Comparison of ENCODE assay signal across 8 cellular contexts in genomic region chr17:43530303-43531081, GRCh38. TPM values are rescaled to one million over a fixed set of nuclear protein-coding genes. Genes with fewer than 3 reads are reported as not detected.
DNase-seq lines count a peak whose midpoint lies in the region; ATAC-seq and TF ChIP-seq lines count a peak whose summit lies in the region.

No MANE protein-coding gene starts in this region.

- TF ChIP-seq EP300 in sigmoid colon (IDR thresholded peaks at IDR 0.05) = no peak

- H2BK15ac ChIP-seq in IMR-90 (ENCODE audit: low read depth, low read length) = peak overlapping the region; percentile 89; the same call in 2 of the 3 replicates

- peak overlapping the region; percentile 97 for H3K4ac ChIP-seq in IMR-90 (ENCODE audit: low read depth, low read length)

- H3K27ac ChIP-seq in IMR-90 (ENCODE audit: insufficient read depth, low read length) (peak overlapping the region; percentile 97), left ventricle myocardium inferior (replicated peaks) (peak overlapping the region; percentile 69), sigmoid colon (peak overlapping the region; percentile 28 to 39 (median 35))

- peak; percentile 93 for DNase-seq in IMR-90
- DNase-seq in T1000 (lab: John Stamatoyannopoulos, UW) = peak; percentile 71
- DNase-seq in left ventricle myocardium inferior = peak; percentile 63
- DNase-seq in sigmoid colon = peak; percentile 81

- no peaks in the 10 kb centered on the region for H3K9me3 ChIP-seq in IMR-90 (ENCODE audit: control insufficient read depth, insufficient read depth, low read length)
- no peaks in the 10 kb centered on the region for H3K9me3 ChIP-seq in left ventricle myocardium inferior (replicated peaks)
- H3K9me3 ChIP-seq in sigmoid colon = no peaks in the 10 kb centered on the region

- no peak for TF ChIP-seq RAD21 in IMR-90 (IDR thresholded peaks at IDR 0.05; ENCODE audit: low read length)

- H4K20me1 ChIP-seq in IMR-90 (ENCODE audit: insufficient read depth, low read length) = no peaks in the 10 kb centered on the region

- H2AK9ac ChIP-seq in IMR-90 (replicated peaks; ENCODE audit: low read depth, low read length, poor library complexity) = peak overlapping the region; percentile 93

- H3K27me3 ChIP-seq in IMR-90 (ENCODE audit: control insufficient read depth, insufficient read depth, low read length) (no peaks in the 10 kb centered on the region), left ventricle myocardium inferior (ENCODE audit: low read depth) (no peaks in the 10 kb centered on the region), sigmoid colon (no peaks in the 10 kb centered on the region)

- dilution Hi-C loops in IMR-90 (cut with HindIII; ENCODE audit: low sequenced_read_pairs, unreplicated experiment) = no loop called here

- ATAC-seq in IMR-90 (ENCODE audit: low read depth) (peak; percentile 83), HG03521 (IDR thresholded peaks at IDR 0.05; ENCODE audit: unreplicated experiment) (no peak), GM21576 (IDR thresholded peaks at IDR 0.05; ENCODE audit: unreplicated experiment) (no peak), HG02938 (IDR thresholded peaks at IDR 0.05; ENCODE audit: unreplicated experiment) (no peak), HG02973 (IDR thresholded peaks at IDR 0.05; ENCODE audit: unreplicated experiment) (no peak)

- H2BK120ac ChIP-seq in IMR-90 (ENCODE audit: low read depth, low read length) = peak overlapping the region; percentile 84

- H3K4me3 ChIP-seq in IMR-90 (ENCODE audit: insufficient read depth, low read depth, low read length) (peak overlapping the region; percentile 32; the same call in 1 of the 2 replicates), left ventricle myocardium inferior (peak overlapping the region; percentile 47), sigmoid colon (peak overlapping the region in 2 of 4 donors; percentile 10 to 13)

- no peak for TF ChIP-seq CTCF in IMR-90 (conservative IDR thresholded peaks at IDR 0.05; ENCODE audit: low read depth, low read length)
- no peak for TF ChIP-seq CTCF in left ventricle myocardium inferior (IDR thresholded peaks at IDR 0.05; ENCODE audit: borderline replicate concordance)
- no peak for TF ChIP-seq CTCF in sigmoid colon (IDR thresholded peaks at IDR 0.05)

- H3K9ac ChIP-seq in IMR-90 (ENCODE audit: low read depth, low read length) = peak overlapping the region; percentile 69

- WGBS in IMR-90 (ENCODE audit: extremely low coverage in 2 of 2, insufficient read length in 1 of 2), 2 experiments = 4% methylated on average over 5 of the region's 23 CpGs; no CpG with 5 or more reads in 1 of the 2 experiments
- 44 to 57% methylated on average over 23 of the region's 23 CpGs for WGBS in sigmoid colon, 2 donors

- H3K9me1 ChIP-seq in IMR-90 (ENCODE audit: insufficient read depth, low read length) = peaks cover 21% of the 10 kb centered on the region

- peaks cover 14% of the 10 kb centered on the region for H3K4me1 ChIP-seq in IMR-90 (ENCODE audit: control insufficient read depth, insufficient read depth, low read length)
- peaks cover 60% of the 10 kb centered on the region for H3K4me1 ChIP-seq in left ventricle myocardium inferior
- H3K4me1 ChIP-seq in sigmoid colon = peaks cover 0 to 15% (median 14%) of the 10 kb centered on the region in 4 donors

- peak overlapping the region; percentile 87 for H2AFZ ChIP-seq in IMR-90 (replicated peaks; ENCODE audit: low read length, poor library complexity)

- peak overlapping the region; percentile 71 to 91 for H4K8ac ChIP-seq in IMR-90 (ENCODE audit: low read depth in 2 of 2, low read length in 2 of 2)

- TF ChIP-seq POLR2A in IMR-90 (IDR thresholded peaks at IDR 0.05; ENCODE audit: low read depth, low read length) = no peak
- no peak for TF ChIP-seq POLR2A in sigmoid colon (IDR thresholded peaks at IDR 0.05)

- peak overlapping the region; percentile 79 for H2BK20ac ChIP-seq in IMR-90 (ENCODE audit: low read depth, low read length)

- peak overlapping the region; percentile 88 for H3K23ac ChIP-seq in IMR-90 (ENCODE audit: low read depth, low read length)

- H3K4me2 ChIP-seq in IMR-90 (ENCODE audit: low read depth, low read length) = peak overlapping the region; percentile 93

- H3K36me3 ChIP-seq in IMR-90 (ENCODE audit: control insufficient read depth, insufficient read depth, low read length) (peaks cover 17% of the 10 kb centered on the region), left ventricle myocardium inferior (peaks cover 13% of the 10 kb centered on the region), sigmoid colon (peaks cover 0 to 26% (median 0%) of the 10 kb centered on the region in 4 donors)

- peak overlapping the region; percentile 95 for H2BK5ac ChIP-seq in IMR-90 (ENCODE audit: low read depth, low read length, poor library complexity, severe bottlenecking)

- H3K14ac ChIP-seq in IMR-90 (replicated peaks; ENCODE audit: low read depth, low read length) = peak overlapping the region; percentile 99

- in situ Hi-C loops in IMR-90 (cut with MboI; ENCODE audit: low sequenced_read_pairs) = no loop called here

- CTCF ChIA-PET in IMR-90 (lab: Yijun Ruan, JAX) = interaction anchor here (0.6 kb wide), 1 partner anchor 50 kb away, joined by 3 read pairs; no protein-coding TSS in a partner anchor

- peak overlapping the region; percentile 83; the same call in 1 of the 2 replicates for H3K56ac ChIP-seq in IMR-90 (ENCODE audit: extremely low read depth, insufficient read depth, low read length)

- no TSS peak for BruUV-seq in IMR-90 (replicated peaks; lab: Mats Ljungman, UMichigan)

- peaks cover 0 to 31% of the 10 kb centered on the region in 2 experiments; a peak in 2 of 4 replicates for H3K79me1 ChIP-seq in IMR-90 (ENCODE audit: low read depth in 1 of 2, low read length in 2 of 2)

- POLR2A ChIA-PET in IMR-90 (lab: Charles Lee; ENCODE audit: unreplicated experiment) = interaction anchor here (1.4 kb wide), 1 partner anchor 15 kb away, joined by 5 read pairs; no protein-coding TSS in a partner anchor

- intact Hi-C loops in IMR-90 (cut with micrococcal nuclease) (no loop called here), left ventricle myocardium inferior (cut with micrococcal nuclease) (no loop called here), sigmoid colon (cut with DNase I) (no loop called here)

- H3K18ac ChIP-seq in IMR-90 (ENCODE audit: low read depth, low read length) = peak overlapping the region; percentile 86

- peak overlapping the region; percentile 91 for H4K91ac ChIP-seq in IMR-90 (ENCODE audit: insufficient read depth, low read depth, low read length)

- H2AK5ac ChIP-seq in IMR-90 (ENCODE audit: low read depth, low read length) = peak overlapping the region; percentile 99

- H4K5ac ChIP-seq in IMR-90 (ENCODE audit: low read depth, low read length) = peak overlapping the region; percentile 88

TF ChIP-seq in IMR-90, 13 proteins besides CTCF, POLR2A, EP300 and RAD21:
- TF ChIP-seq CHD1 (IDR thresholded peaks at IDR 0.05; ENCODE audit: low read depth, low read length) (no peak), BHLHE40 (IDR thresholded peaks at IDR 0.05; ENCODE audit: low read depth, low read length) (peak; percentile 63; the same call in 1 of the 2 replicates), NFE2L2 (IDR thresholded peaks at IDR 0.05; ENCODE audit: low read depth, low read length) (no peak), USF2 (IDR thresholded peaks at IDR 0.05; ENCODE audit: low read depth, low read length) (no peak), MAFK (IDR thresholded peaks at IDR 0.05; ENCODE audit: low read depth, low read length) (peak; percentile 57), ELK1 (IDR thresholded peaks at IDR 0.05; ENCODE audit: borderline replicate concordance, low read depth, low read length) (no peak), MAZ (IDR thresholded peaks at IDR 0.05; ENCODE audit: borderline replicate concordance, low read depth, low read length) (peak; percentile 74; the same call in 1 of the 2 replicates), RFX5 (IDR thresholded peaks at IDR 0.05; ENCODE audit: low read depth, low read length) (no peak), MXI1 (IDR thresholded peaks at IDR 0.05; ENCODE audit: borderline replicate concordance, low read depth, low read length) (no peak), CEBPB (IDR thresholded peaks at IDR 0.05; ENCODE audit: low read depth, low read length) (no peak)

RNA-seq across cellular contexts. Expression of gene ETV4, which starts 15.6 kb away (rescaled TPM):
- 3.3 and 4.3 TPM in 2 replicates for total RNA-seq in IMR-90 (2012; rRNA removed)
- 12.7 and 13.2 TPM in 2 replicates for polyA plus RNA-seq in IMR-90 (2012; rRNA removed)
- polyA plus RNA-seq in IMR-90 (2012; cell fraction: cytosol; rRNA removed) = 9.5 TPM in 2 replicates
- 17.9 and 24.9 TPM in 2 replicates for polyA plus RNA-seq in IMR-90 (2012; cell fraction: nucleus; rRNA removed; ENCODE audit: low replicate concordance)
- 0.60 TPM for total RNA-seq in left ventricle myocardium inferior
- 1 to 10 TPM in 2 of 4 donors, not detected in 2; 1.1 to 1.8 TPM for total RNA-seq in sigmoid colon
- polyA plus RNA-seq in sigmoid colon = 1 to 10 TPM in 2 of 3 donors, under 1 TPM in 1; 0.46 to 2.6 (median 1.2) TPM

RNA-seq across cellular contexts. Expression of gene DHX8, which starts 46.7 kb away (rescaled TPM):
- total RNA-seq in IMR-90 (2012; rRNA removed) (50.0 TPM in 2 replicates), left ventricle myocardium inferior (26.0 TPM), sigmoid colon (10 to 100 TPM; 19.8 to 39.6 (median 26.5) TPM)
- polyA plus RNA-seq in IMR-90 (2012; rRNA removed) (21.8 and 22.6 TPM in 2 replicates), sigmoid colon (10 to 100 TPM; 12.0 to 37.7 (median 16.6) TPM)
- polyA plus RNA-seq in IMR-90 (2012; cell fraction: cytosol; rRNA removed) = 8.8 and 12.4 TPM in 2 replicates
- 14.1 and 32.4 TPM in 2 replicates for polyA plus RNA-seq in IMR-90 (2012; cell fraction: nucleus; rRNA removed; ENCODE audit: low replicate concordance)

Comparison
In these comparisons a context has a peak if more than half of its experiments do, and no peak if none do; other contexts are left out.
1. H3K27ac ChIP-seq: peak in every context shown above with its lines; median percentile 97 in IMR-90; 69 in left ventricle myocardium inferior; 35 in sigmoid colon.